31 cellular contexts compared by ENCODE assay signal in the genomic region with DNA sequence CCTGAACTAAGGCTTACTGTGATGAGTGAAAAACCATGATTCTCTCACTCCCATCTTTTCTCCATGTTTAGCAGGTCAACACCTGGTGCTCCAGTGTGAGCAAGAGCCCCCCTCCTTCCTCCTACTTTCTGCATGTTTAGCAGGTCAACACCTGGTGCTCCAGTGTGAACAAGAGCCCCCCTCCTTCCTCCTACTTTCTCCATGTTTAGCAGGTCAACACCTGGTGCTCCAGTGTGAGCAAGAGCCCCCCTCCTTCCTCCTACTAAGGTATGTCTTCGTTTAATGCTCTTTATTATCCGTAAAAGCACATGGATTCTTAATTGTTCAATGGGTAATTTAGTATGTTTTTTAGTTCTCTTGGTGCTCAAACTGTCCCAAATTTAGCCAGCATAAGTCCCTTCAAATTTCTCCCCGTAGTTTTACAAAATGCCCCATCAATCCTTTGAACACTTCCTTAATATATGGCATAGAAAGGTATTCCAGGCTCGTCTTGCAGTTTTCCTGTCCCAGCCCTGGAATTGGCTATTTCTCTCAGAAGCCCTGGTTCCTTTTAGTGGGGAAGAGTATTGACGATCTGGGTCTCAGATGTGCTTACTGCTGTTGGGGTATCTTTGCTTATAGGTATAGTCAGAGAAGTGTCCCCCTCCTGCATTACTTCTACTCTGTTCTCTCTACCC.
"Had no signal": no experiment of that assay in that cellular context is flagged by ENCODE, and none has a peak within 500 bp of the region (broad histone marks: within the 10 kb centered on the region; RNA-seq: fewer than 3 reads in every experiment).

No MANE protein-coding gene starts in this region.

- H3K4me3 Mint-ChIP-seq: naive thymus-derived CD8-positive, alpha-beta T cell; natural killer cell treated with Interleukin-12 subunit alpha and Interleukin-12 subunit beta and Interleukin-15 and Interleukin-18, amount 100 ng/mL, for 72 hours; nephron progenitor cell; neural crest cell; stimulated activated effector memory CD8-positive, alpha-beta T cell treated with anti-CD3 and anti-CD28 coated beads, Interleukin-12 subunit alpha, Interleukin-12 subunit beta, amount 100 ng/mL, for 72 hours; stimulated activated naive CD8-positive, alpha-beta T cell treated with anti-CD3 and anti-CD28 coated beads, Interleukin-15, amount 100 ng/mL, for 72 hours; type B pancreatic cell had no signal

- H3K9ac ChIP-seq: parathyroid adenoma had no signal

- H3K27ac Mint-ChIP-seq: naive thymus-derived CD8-positive, alpha-beta T cell; natural killer cell treated with Interleukin-12 subunit alpha and Interleukin-12 subunit beta and Interleukin-15 and Interleukin-18, amount 100 ng/mL, for 72 hours; nephron progenitor cell; progenitor cell of endocrine pancreas; stimulated activated effector memory CD8-positive, alpha-beta T cell treated with anti-CD3 and anti-CD28 coated beads, Interleukin-12 subunit alpha, Interleukin-12 subunit beta, amount 100 ng/mL, for 72 hours; stimulated activated naive CD8-positive, alpha-beta T cell treated with anti-CD3 and anti-CD28 coated beads, Interleukin-15, amount 100 ng/mL, for 72 hours; type B pancreatic cell had no signal

- H3K4me3 ChIP-seq: ovary, psoas muscle, right lobe of liver, sigmoid colon, suprapubic skin, testis, tibial artery, transverse colon, upper lobe of right lung, uterus had no signal

- H3K36me3 ChIP-seq: neutrophil, ovary, right lobe of liver, sigmoid colon, suprapubic skin, tibial artery, transverse colon, upper lobe of right lung had no signal

- H3K36me3 Mint-ChIP-seq: natural killer cell treated with Interleukin-12 subunit alpha and Interleukin-12 subunit beta and Interleukin-15 and Interleukin-18, amount 100 ng/mL, for 72 hours; stimulated activated effector memory CD8-positive, alpha-beta T cell treated with anti-CD3 and anti-CD28 coated beads, Interleukin-12 subunit alpha, Interleukin-12 subunit beta, amount 100 ng/mL, for 72 hours; type B pancreatic cell had no signal

- H3K4me1 ChIP-seq: parathyroid adenoma, psoas muscle, right lobe of liver, sigmoid colon, suprapubic skin, tibial artery, transverse colon, upper lobe of right lung, uterus had no signal

- H3K4me1 Mint-ChIP-seq: naive thymus-derived CD8-positive, alpha-beta T cell; nephron progenitor cell; neural crest cell; stimulated activated effector memory CD8-positive, alpha-beta T cell treated with anti-CD3 and anti-CD28 coated beads, Interleukin-12 subunit alpha, Interleukin-12 subunit beta, amount 100 ng/mL, for 72 hours; stimulated activated naive CD8-positive, alpha-beta T cell treated with anti-CD3 and anti-CD28 coated beads, Interleukin-15, amount 100 ng/mL, for 72 hours had no signal

- DNase-seq: naive thymus-derived CD8-positive, alpha-beta T cell; nephron progenitor cell; nucleus accumbens; ovary; posterior cingulate gyrus; psoas muscle; right cardiac atrium; right lobe of liver; sigmoid colon; small intestine; stimulated activated CD4-positive, alpha-beta T cell treated with anti-CD3 and anti-CD28 coated beads, Interleukin-15, amount 100 ng/mL, for 24 hours; stimulated activated CD4-positive, alpha-beta T cell treated with anti-CD3 and anti-CD28 coated beads, Interleukin-2, amount 100 ng/mL, for 24 hours; stimulated activated CD4-positive, alpha-beta T cell treated with anti-CD3 and anti-CD28 coated beads, Interleukin-2, amount 100 ng/mL, for 48 hours; stimulated activated CD4-positive, alpha-beta T cell treated with anti-CD3 and anti-CD28 coated beads, Interleukin-4, amount 100 ng/mL, for 24 hours; stimulated activated naive CD4-positive, alpha-beta T cell; stimulated activated naive CD8-positive, alpha-beta T cell treated with anti-CD3 and anti-CD28 coated beads, Interleukin-15, amount 100 ng/mL, for 72 hours; stimulated activated naive CD8-positive, alpha-beta T cell treated with anti-CD3 and anti-CD28 coated beads, Interleukin-15, Interleukin-2, amounts not matched to agents 100 U/mL and 50 U/mL, for 24 hours; substantia nigra; tibial artery; transverse colon; upper lobe of right lung; uterus had no signal

- H3K27me3 Mint-ChIP-seq: naive thymus-derived CD8-positive, alpha-beta T cell; natural killer cell treated with Interleukin-12 subunit alpha and Interleukin-12 subunit beta and Interleukin-15 and Interleukin-18, amount 100 ng/mL, for 72 hours; progenitor cell of endocrine pancreas; stimulated activated naive CD8-positive, alpha-beta T cell treated with anti-CD3 and anti-CD28 coated beads, Interleukin-15, amount 100 ng/mL, for 72 hours; type B pancreatic cell had no signal

- H3K9me3 ChIP-seq: ovary, right lobe of liver, testis, upper lobe of right lung, uterus had no signal

- H3K27me3 ChIP-seq: neutrophil, ovary, suprapubic skin, testis, tibial artery, transverse colon, upper lobe of right lung, uterus had no signal

- H3K9me3 Mint-ChIP-seq: natural killer cell treated with Interleukin-12 subunit alpha and Interleukin-12 subunit beta and Interleukin-15 and Interleukin-18, amount 100 ng/mL, for 72 hours; nephron progenitor cell; stimulated activated effector memory CD8-positive, alpha-beta T cell treated with anti-CD3 and anti-CD28 coated beads, Interleukin-12 subunit alpha, Interleukin-12 subunit beta, amount 100 ng/mL, for 72 hours; stimulated activated naive CD8-positive, alpha-beta T cell treated with anti-CD3 and anti-CD28 coated beads, Interleukin-15, amount 100 ng/mL, for 72 hours; type B pancreatic cell had no signal

- H3K27ac ChIP-seq: neutrophil, ovary, parathyroid adenoma, psoas muscle, right lobe of liver, sigmoid colon, suprapubic skin, testis, tibial artery, transverse colon, upper lobe of right lung, uterus had no signal
